ENCODE assay signal across 9 cellular contexts in genomic region chr7:120924837-120925236, GRCh38.
"Had no signal": no experiment of that assay in that cellular context is flagged by ENCODE, and none has a peak within 500 bp of the region (broad histone marks: within the 10 kb centered on the region; RNA-seq: fewer than 3 reads in every experiment).

No MANE protein-coding gene starts in this region.

- FAIRE-seq: HepG2 had no signal

- DNase-seq: GM23248, GOT3, H7, HFFc6, KBM-7 had no signal

- H3K9me3 ChIP-seq: HAP-1 had no signal

- H3K4me3 ChIP-seq: GM23248, HAP-1 had no signal

- ATAC-seq: HCT116, HepG2 had no signal

- H3K27ac ChIP-seq: GM23248, HL-60 had no signal

- H2AFZ ChIP-seq: GM23248 had no signal

- H3K36me3 ChIP-seq: HAP-1 had no signal

- H3K9ac ChIP-seq: GM23248 had no signal
